In genomic region chr12:68807274-68807575, GRCh38 we compare ENCODE assay signal across 8 cellular contexts. TPM values are rescaled to one million over a fixed set of nuclear protein-coding genes. Genes with fewer than 3 reads are reported as not detected.
A peak's percentile ranks its signal among the peaks of the same experiment; 100 is the strongest.
DNase-seq lines count a peak whose midpoint lies in the region; ATAC-seq, FAIRE-seq and TF ChIP-seq lines count a peak whose summit lies in the region.
"Not testable (repeated sequence)": the region's sequence is repeated elsewhere in the genome, so short reads cannot be mapped to it uniquely, and the experiment has no call there.

No MANE protein-coding gene starts in this region.

- CTCF ChIA-PET in HepG2 (lab: Yijun Ruan, JAX; ENCODE audit: low intra/inter-chr PET ratio, low total read pairs) = not testable (repeated sequence)

- H3K4me1 ChIP-seq in esophagus muscularis mucosa (peaks cover 14 to 32% (median 29%) of the 10 kb centered on the region in 4 donors), HepG2 (ENCODE audit: insufficient read depth, low read length) (peaks cover 21% of the 10 kb centered on the region)
- H3K4me1 ChIP-seq in thymus (ENCODE audit: control insufficient read depth, insufficient read depth, low read length) = not testable (repeated sequence)

- H3K36me3 Mint-ChIP-seq in CD14-positive monocyte (peaks cover 11 to 26% of the 10 kb centered on the region in 2 donors), osteocyte (ENCODE audit: unreplicated experiment) (peaks cover 17% of the 10 kb centered on the region)
- H3K36me3 Mint-ChIP-seq in IgD-negative memory B cell = not testable (repeated sequence)

- H3K4me3 ChIP-seq in WERI-Rb-1 (ENCODE audit: low read depth, low read length) = peak overlapping the region; percentile 87
- peak overlapping the region; percentile 98 for H3K4me3 ChIP-seq in astrocyte of the spinal cord (ENCODE audit: low read depth, low read length)
- peak overlapping the region; percentile 85 to 99 (median 91) for H3K4me3 ChIP-seq in esophagus muscularis mucosa
- H3K4me3 ChIP-seq in HepG2 (replicated peaks in 1 of 3; ENCODE audit: insufficient read depth in 1 of 3, low read depth in 2 of 3, low read length in 3 of 3) = peak overlapping the region; percentile 82 to 93 (median 88)
- H3K4me3 ChIP-seq in thymus (ENCODE audit: low read length) = peak overlapping the region; percentile 97

- H3K9me3 ChIP-seq in WERI-Rb-1 (ENCODE audit: severe bottlenecking); esophagus muscularis mucosa; HepG2 (ENCODE audit: low read length); thymus (ENCODE audit: control insufficient read depth): not testable (repeated sequence)

- TF ChIP-seq EP300 in esophagus muscularis mucosa (IDR thresholded peaks at IDR 0.05); HepG2 (IDR thresholded peaks at IDR 0.05; ENCODE audit: low read depth in 2 of 2, low read length in 2 of 2); HepG2 (CRISPR knock-in tag; IDR thresholded peaks at IDR 0.05; ENCODE audit: borderline replicate concordance): not testable (repeated sequence)

- not testable (repeated sequence) for TF ChIP-seq POLR2A in esophagus muscularis mucosa (IDR thresholded peaks at IDR 0.05; ENCODE audit: low read depth); HepG2 (IDR thresholded peaks at IDR 0.05; ENCODE audit: insufficient read depth in 1 of 2, low read depth in 2 of 2, low read length in 2 of 2)

- H3K27me3 Mint-ChIP-seq in CD14-positive monocyte (ENCODE audit: low read depth in 3 of 3); IgD-negative memory B cell; osteocyte (ENCODE audit: unreplicated experiment): not testable (repeated sequence)

- H3K27ac ChIP-seq in WERI-Rb-1 (peak overlapping the region; percentile 100), esophagus muscularis mucosa (replicated peaks in 1 of 4) (peak overlapping the region; percentile 96 to 100 (median 98)), HepG2 (ENCODE audit: extremely low read length, insufficient read depth, low read length) (peak overlapping the region; percentile 99), thymus (ENCODE audit: low read depth) (peak overlapping the region; percentile 100)

- H3K36me3 ChIP-seq in WERI-Rb-1 (peaks cover 33% of the 10 kb centered on the region), esophagus muscularis mucosa (peaks cover 0 to 24% (median 16%) of the 10 kb centered on the region in 4 donors)
- H3K36me3 ChIP-seq in HepG2 (replicated peaks in 1 of 2; ENCODE audit: control insufficient read depth in 1 of 2, insufficient read depth in 2 of 2, low read length in 2 of 2); thymus (ENCODE audit: control insufficient read depth, insufficient read depth): not testable (repeated sequence)

- H3K9ac ChIP-seq in HepG2 (ENCODE audit: insufficient read depth, low read depth, low read length) = peak overlapping the region; percentile 92

- POLR2A ChIA-PET in HepG2 (lab: Yijun Ruan, JAX) = interaction anchor here (0.8 to 3.3 kb wide), 12 partner anchors 11 to 475 kb away, joined by 3 to 184 read pairs (median 8); partner anchors contain the start of genes MDM1 and SLC35E3

- WGBS in esophagus muscularis mucosa = 18% methylated on average over 9 of the region's 10 CpGs
- 7% methylated on average over 2 of the region's 10 CpGs for WGBS in HepG2 (ENCODE audit: low lambda C conversion rate)
- 30% methylated on average over 10 of the region's 10 CpGs for WGBS in thymus

- BruUV-seq in HepG2 (replicated peaks; lab: Mats Ljungman, UMichigan) = not testable (repeated sequence)

- peak overlapping the region; percentile 95 to 96 for H3K4me3 Mint-ChIP-seq in CD14-positive monocyte
- peak overlapping the region; percentile 93 to 99 (median 96) for H3K4me3 Mint-ChIP-seq in IgD-negative memory B cell
- H3K4me3 Mint-ChIP-seq in osteocyte (ENCODE audit: unreplicated experiment) = peak overlapping the region; percentile 92

- peak overlapping the region; percentile 95 to 98 (median 98) for H3K27ac Mint-ChIP-seq in CD14-positive monocyte
- peak overlapping the region; percentile 96 to 100 (median 98) for H3K27ac Mint-ChIP-seq in IgD-negative memory B cell
- H3K27ac Mint-ChIP-seq in osteocyte (ENCODE audit: unreplicated experiment) = peak overlapping the region; percentile 98

- H4K20me1 ChIP-seq in HepG2 (ENCODE audit: insufficient read depth, low read length) = peaks cover 13% of the 10 kb centered on the region

- TF ChIP-seq RAD21 in HepG2 (CRISPR knock-in tag; IDR thresholded peaks at IDR 0.05) = not testable (repeated sequence)

- not testable (repeated sequence) for H3K9me3 Mint-ChIP-seq in CD14-positive monocyte; IgD-negative memory B cell; osteocyte (ENCODE audit: unreplicated experiment)

- not testable (repeated sequence) for DNase-seq in CD14-positive monocyte (ENCODE audit: low spot score); astrocyte of the spinal cord (ENCODE audit: low read depth, low spot score); esophagus muscularis mucosa (ENCODE audit: extremely low spot score); HepG2 (ENCODE audit: low spot score); osteocyte (ENCODE audit: extremely low spot score, unreplicated experiment)
- peak; percentile 42 for DNase-seq in WERI-Rb-1

- not testable (repeated sequence) for H2AFZ ChIP-seq in HepG2 (ENCODE audit: low read length)

- TF ChIP-seq CTCF in CD14-positive monocyte (IDR thresholded peaks at IDR 0.05); WERI-Rb-1 (IDR thresholded peaks at IDR 0.05; ENCODE audit: low read depth, low read length); astrocyte of the spinal cord (IDR thresholded peaks at IDR 0.05; ENCODE audit: low read depth, low read length); esophagus muscularis mucosa (IDR thresholded peaks at IDR 0.05); HepG2 (CRISPR knock-in tag; IDR thresholded peaks at IDR 0.05); osteocyte (IDR thresholded peaks at IDR 0.05): not testable (repeated sequence)

- H3K4me2 ChIP-seq in HepG2 (ENCODE audit: low read depth, low read length) = peak overlapping the region; percentile 88

- peaks cover 63% of the 10 kb centered on the region for H3K79me2 ChIP-seq in HepG2 (ENCODE audit: insufficient read depth, low read length)

- intact Hi-C loops in CD14-positive monocyte (cut with micrococcal nuclease) = not testable (repeated sequence)
- intact Hi-C loops in esophagus muscularis mucosa (cut with DNase I) (loop anchor here (5.0 kb wide), 1 partner anchor 60 kb away; the partner anchor contains the start of gene SLC35E3), HepG2 (cut with micrococcal nuclease; ENCODE audit: unreplicated experiment) (loop anchor here (1.0 to 5.0 kb wide), 2 partner anchors 61 to 195 kb away; partner anchors contain the start of genes RAP1B and SLC35E3)

- H3K27me3 ChIP-seq in WERI-Rb-1 (ENCODE audit: insufficient read depth, low read depth, severe bottlenecking); esophagus muscularis mucosa; HepG2 (ENCODE audit: control insufficient read depth in 1 of 2, insufficient read depth in 2 of 2, low read length in 2 of 2); thymus (ENCODE audit: control insufficient read depth, insufficient read depth): not testable (repeated sequence)

- H3K4me1 Mint-ChIP-seq in CD14-positive monocyte (peaks cover 23% of the 10 kb centered on the region), IgD-negative memory B cell (peaks cover 4 to 16% (median 6%) of the 10 kb centered on the region in 3 donors), osteocyte (ENCODE audit: unreplicated experiment) (peaks cover 21% of the 10 kb centered on the region)

- FAIRE-seq in HepG2 (lab: Jason Lieb, UNC) = not testable (repeated sequence)

- not testable (repeated sequence) for ATAC-seq in HepG2

- in situ Hi-C loops in astrocyte of the spinal cord (cut with HindIII; ENCODE audit: low sequenced_read_pairs) = not testable (repeated sequence)
- in situ Hi-C loops in HepG2 (cut with HindIII; ENCODE audit: extremely low pct_ligation_motif_present, low pct_unique_long_range_greater_than_20kb) = loop anchor here (5.0 kb wide), 1 partner anchor 60 kb away; the partner anchor contains the start of gene SLC35E3

RNA-seq across cellular contexts. Expression of gene MDM2, which starts 0.8 kb away (rescaled TPM):
- 10 to 100 TPM; 27.6 to 39.9 TPM for polyA plus RNA-seq in CD14-positive monocyte
- 19.6 TPM for polyA plus RNA-seq in IgD-negative memory B cell
- 10 to 100 TPM; 33.3 to 47.2 (median 40.0) TPM for total RNA-seq in esophagus muscularis mucosa
- total RNA-seq in HepG2 (2016; rRNA removed; fragmentation: Illumina TruSeq; extraction: Trizol) = 314 and 466 TPM in 2 replicates
- total RNA-seq in HepG2 (2016; cell fraction: cytosol; rRNA removed; fragmentation: Illumina TruSeq; extraction: Trizol; ENCODE audit: low read depth) = 106 and 114 TPM in 2 replicates
- 318 and 433 TPM in 2 replicates for total RNA-seq in HepG2 (2016; cell fraction: insoluble cytoplasmic fraction; rRNA removed; fragmentation: Illumina TruSeq; extraction: Trizol)
- 152 and 204 TPM in 2 replicates for total RNA-seq in HepG2 (2016; cell fraction: membrane; rRNA removed; fragmentation: Illumina TruSeq; extraction: Trizol)
- 480 and 515 TPM in 2 replicates for total RNA-seq in HepG2 (2016; cell fraction: nucleus; rRNA removed; fragmentation: Illumina TruSeq; extraction: Trizol)
- polyA plus RNA-seq in HepG2 (2011; rRNA removed) = 23.9 and 29.3 TPM in 2 replicates
- polyA plus RNA-seq in HepG2 (2011; cell fraction: cytosol; rRNA removed) = 8.1 and 12.2 TPM in 2 replicates
- 21.1 and 35.5 TPM in 2 replicates for polyA plus RNA-seq in HepG2 (2011; cell fraction: nucleus; rRNA removed)
- 29.6 and 57.6 TPM in 2 replicates for polyA plus RNA-seq in HepG2 (2012)
- 20.1 and 21.0 TPM in 2 replicates for polyA plus RNA-seq in HepG2 (2016; cell fraction: cytosol; fragmentation: Illumina TruSeq; extraction: Trizol; ENCODE audit: low read depth)
- 174 and 187 TPM in 2 replicates for polyA plus RNA-seq in HepG2 (2016; cell fraction: insoluble cytoplasmic fraction; fragmentation: Illumina TruSeq; extraction: Trizol; ENCODE audit: low read depth)
- 57.3 and 58.5 TPM in 2 replicates for polyA plus RNA-seq in HepG2 (2016; cell fraction: membrane; fragmentation: Illumina TruSeq; extraction: Trizol; ENCODE audit: low read depth)
- polyA plus RNA-seq in HepG2 (2016; cell fraction: nucleus; fragmentation: Illumina TruSeq; extraction: Trizol; ENCODE audit: insufficient read depth, low read depth) = 472 and 516 TPM in 2 replicates
- polyA minus RNA-seq in HepG2 (2011; rRNA and poly(A)+ RNA removed; ENCODE audit: low replicate concordance) = 42.3 and 54.4 TPM in 2 replicates
- polyA minus RNA-seq in HepG2 (2011; cell fraction: cytosol; rRNA and poly(A)+ RNA removed) = 71.4 and 82.9 TPM in 2 replicates
- polyA minus RNA-seq in HepG2 (2011; cell fraction: nucleus; rRNA and poly(A)+ RNA removed) = 248 and 279 TPM in 2 replicates
- 131 and 132 TPM in 2 replicates for total RNA-seq in osteocyte
- 121 TPM for polyA plus RNA-seq in thymus
